In the genomic region with DNA sequence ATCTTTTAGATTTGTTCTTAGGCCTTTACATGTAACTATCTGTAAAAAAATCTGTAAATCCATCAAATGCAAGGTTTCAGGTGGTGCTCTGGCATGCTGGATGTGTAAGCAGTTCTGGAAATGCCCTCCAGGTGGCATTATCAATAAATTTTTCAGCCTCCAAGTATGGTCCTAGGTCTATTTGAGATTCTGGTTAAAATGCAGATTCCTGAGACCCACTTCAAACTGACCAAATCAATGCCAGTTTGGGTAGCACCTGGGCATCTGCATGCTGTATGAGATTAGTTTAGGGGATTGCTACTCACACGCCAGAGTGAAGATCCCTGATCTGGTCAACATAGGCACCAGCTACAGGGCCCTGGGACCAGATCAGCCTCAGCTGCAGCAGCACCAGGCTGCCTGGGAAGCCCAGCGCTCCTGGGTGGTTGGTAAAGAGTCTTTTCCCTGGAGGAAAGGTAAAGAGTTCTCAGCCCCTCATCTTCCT, we compare ENCODE assay signal across 8 cellular contexts.
DNase-seq lines count a peak whose midpoint lies in the region; ATAC-seq, FAIRE-seq and TF ChIP-seq lines count a peak whose summit lies in the region.

No MANE protein-coding gene starts in this region.

- H2AFZ ChIP-seq in keratinocyte (ENCODE audit: control insufficient read depth, low read length): no peak overlapping the region

- DNase-seq in DMS53 treated with DMSO at 0.1 percent for 48 hours (lab: John Stamatoyannopoulos, UW; ENCODE audit: unreplicated experiment): peak; percentile 37
- peak; percentile 9 for DNase-seq in NCI-H446 treated with DMSO at 0.1 percent for 48 hours (lab: John Stamatoyannopoulos, UW)
- DNase-seq in body of pancreas: peak; percentile 38 to 54 (median 43)
- DNase-seq in keratinocyte (ENCODE audit: low read depth, low spot score): no peak
- peak; percentile 32 for DNase-seq in testis
- no peak for DNase-seq in activated CD8-positive, alpha-beta memory T cell treated with anti-CD3 and anti-CD28 coated beads, Interleukin-2, amount 50 U/mL, for 4 hours

- intact Hi-C loops in body of pancreas (cut with DNase I) (no loop called here), testis (cut with DNase I; ENCODE audit: low total_unique reads) (no loop called here)

- no peaks in the 10 kb centered on the region for H3K36me3 ChIP-seq in body of pancreas (replicated peaks in 1 of 2; ENCODE audit: insufficient read depth in 1 of 2, low read depth in 2 of 2)
- no peaks in the 10 kb centered on the region for H3K36me3 ChIP-seq in keratinocyte (ENCODE audit: control insufficient read depth in 2 of 2, extremely low read depth in 1 of 2, insufficient read depth in 2 of 2, low read length in 2 of 2)
- H3K36me3 ChIP-seq in testis (ENCODE audit: low read depth, missing control alignments): no peaks in the 10 kb centered on the region

- ATAC-seq in GM19035 (IDR thresholded peaks at IDR 0.05; ENCODE audit: unreplicated experiment) (peak; percentile 80), HG03103 (IDR thresholded peaks at IDR 0.05; ENCODE audit: low read depth, unreplicated experiment) (peak; percentile 73), body of pancreas (peak; percentile 76)

- no peak overlapping the region for H3K4me2 ChIP-seq in keratinocyte (ENCODE audit: control insufficient read depth, extremely low read depth, insufficient read depth, low read depth, low read length)

- peak; percentile 29 for FAIRE-seq in keratinocyte (lab: Jason Lieb, UNC)

- 65 to 72% methylated on average over 2 of the region's 2 CpGs for WGBS in body of pancreas, 2 donors
- 62 to 75% methylated on average over 2 of the region's 2 CpGs for WGBS in testis, 2 donors

- H3K27ac ChIP-seq in body of pancreas (no peak overlapping the region), keratinocyte (ENCODE audit: control insufficient read depth, insufficient read depth, low read length) (no peak overlapping the region), testis (no peak overlapping the region)

- H4K20me1 ChIP-seq in keratinocyte (ENCODE audit: control insufficient read depth, extremely low read depth, insufficient read depth, low read length): no peaks in the 10 kb centered on the region

- no peaks in the 10 kb centered on the region for H3K9me1 ChIP-seq in keratinocyte (ENCODE audit: control insufficient read depth, extremely low read depth, insufficient read depth, low read length)

- dilution Hi-C loops in keratinocyte (cut with MboI; ENCODE audit: extremely low pct_ligation_motif_present, low sequenced_read_pairs): no loop called here

- H3K4me1 ChIP-seq in body of pancreas: peaks cover 8% of the 10 kb centered on the region
- peaks cover 4% of the 10 kb centered on the region for H3K4me1 ChIP-seq in keratinocyte (ENCODE audit: control insufficient read depth, extremely low read depth, insufficient read depth, low read length)
- H3K4me1 ChIP-seq in testis: peaks cover 16% of the 10 kb centered on the region

- TF ChIP-seq CTCF in body of pancreas (IDR thresholded peaks at IDR 0.05) (peak; percentile 22 to 73 (median 69)), keratinocyte (optimal IDR thresholded peaks at IDR 0.05 in 1 of 3, IDR thresholded peaks at IDR 0.05 in 1 of 3, conservative IDR thresholded peaks at IDR 0.05 in 1 of 3; ENCODE audit: extremely low read depth in 1 of 3, insufficient read depth in 2 of 3, low read length in 3 of 3) (peak; percentile 59 to 64 (median 63)), testis (IDR thresholded peaks at IDR 0.05) (peak; percentile 48 to 57 (median 57))

- H3K27me3 ChIP-seq in body of pancreas (no peaks in the 10 kb centered on the region), keratinocyte (ENCODE audit: control insufficient read depth, extremely low read depth, insufficient read depth, low read length) (no peaks in the 10 kb centered on the region), testis (no peaks in the 10 kb centered on the region)

- H3K9me3 ChIP-seq in body of pancreas (no peaks in the 10 kb centered on the region), keratinocyte (ENCODE audit: control insufficient read depth, low read depth, low read length) (no peaks in the 10 kb centered on the region), testis (no peaks in the 10 kb centered on the region)

- TF ChIP-seq POLR2A in body of pancreas (IDR thresholded peaks at IDR 0.05) (no peak), testis (IDR thresholded peaks at IDR 0.05) (no peak)

- no peak overlapping the region for H3K9ac ChIP-seq in keratinocyte (ENCODE audit: control insufficient read depth, extremely low read depth, insufficient read depth, low read length)

- H3K4me3 ChIP-seq in body of pancreas (no peak overlapping the region), keratinocyte (ENCODE audit: control insufficient read depth in 2 of 3, extremely low read depth in 1 of 3, insufficient read depth in 2 of 3, low read depth in 1 of 3, low read length in 3 of 3) (no peak overlapping the region), testis (no peak overlapping the region)

- H3K79me2 ChIP-seq in keratinocyte (ENCODE audit: control insufficient read depth, insufficient read depth, low read length): no peaks in the 10 kb centered on the region

Comparison
In these comparisons a context has a peak if more than half of its experiments do, and no peak if none do; other contexts are left out.
1. DNase-seq: peak in DMS53 treated with DMSO at 0.1 percent for 48 hours (single experiment), NCI-H446 treated with DMSO at 0.1 percent for 48 hours (single experiment), body of pancreas (4 of 4) and testis (single experiment); none in keratinocyte (single experiment) and activated CD8-positive, alpha-beta memory T cell treated with anti-CD3 and anti-CD28 coated beads, Interleukin-2, amount 50 U/mL, for 4 hours (single experiment).
2. Peak in every context shown above with its lines, with median percentiles within 50 percentile points of each other: ATAC-seq and CTCF ChIP-seq.